In genomic region chr2:143877056-143877455, GRCh38 we compare ENCODE assay signal across 19 cellular contexts.
"Had no signal": no experiment of that assay in that cellular context is flagged by ENCODE, and none has a peak within 500 bp of the region (broad histone marks: within the 10 kb centered on the region; RNA-seq: fewer than 3 reads in every experiment).

No MANE protein-coding gene starts in this region.

- H3K9me3 ChIP-seq: prostate gland, transverse colon had no signal

- H3K4me1 ChIP-seq: prostate gland, transverse colon had no signal

- ATAC-seq: activated CD8-positive, alpha-beta T cell treated with anti-CD3 and anti-CD28 coated beads, Interleukin-2, amount 10 ng/mL, durations not matched to agents 7 days and 5 days; activated T-cell treated with anti-CD3 and anti-CD28 coated beads, Interleukin-2, amount 50 U/mL, for 72 hours; left ventricle myocardium superior; right cardiac atrium had no signal

- H3K4me3 Mint-ChIP-seq: activated CD4-positive, alpha-beta T cell treated with anti-CD3 and anti-CD28 coated beads, Interleukin-2, amount 10 ng/mL, durations not matched to agents 24 days and 14 days; activated CD8-positive, alpha-beta T cell treated with anti-CD3 and anti-CD28 coated beads, Interleukin-2, amount 10 ng/mL, durations not matched to agents 7 days and 5 days; activated naive CD8-positive, alpha-beta T cell; memory B cell; nephron; T-helper 2 cell treated with Interferon-gamma antibody and Interleukin-4, amounts not matched to agents 5 μg/mL and 100 μg/mL, for 36 hours had no signal

- H3K4me3 ChIP-seq: dorsolateral prefrontal cortex, prostate gland, transverse colon had no signal

- H3K27me3 Mint-ChIP-seq: activated CD4-positive, alpha-beta T cell treated with anti-CD3 and anti-CD28 coated beads, Interleukin-2, amount 10 ng/mL, durations not matched to agents 24 days and 14 days; memory B cell had no signal

- H3K9me3 Mint-ChIP-seq: T-helper 2 cell treated with Interferon-gamma antibody and Interleukin-4, amounts not matched to agents 5 μg/mL and 100 μg/mL, for 36 hours had no signal

- H3K27ac Mint-ChIP-seq: activated CD4-positive, alpha-beta T cell treated with anti-CD3 and anti-CD28 coated beads, Interleukin-2, amount 10 ng/mL, durations not matched to agents 24 days and 14 days; activated CD8-positive, alpha-beta T cell treated with anti-CD3 and anti-CD28 coated beads, Interleukin-2, amount 10 ng/mL, durations not matched to agents 7 days and 5 days; memory B cell; nephron; T-helper 2 cell treated with Interferon-gamma antibody and Interleukin-4, amounts not matched to agents 5 μg/mL and 100 μg/mL, for 36 hours had no signal

- H3K36me3 ChIP-seq: prostate gland, transverse colon had no signal

- H3K27ac ChIP-seq: dorsolateral prefrontal cortex, prostate gland, transverse colon had no signal

- DNase-seq: activated CD4-positive, alpha-beta T cell treated with anti-CD3 and anti-CD28 coated beads, Interleukin-2, amount 10 ng/mL, durations not matched to agents 24 days and 14 days; activated CD4-positive, CD25-positive, alpha-beta regulatory T cell; activated CD8-positive, alpha-beta memory T cell treated with anti-CD3 and anti-CD28 coated beads, Interleukin-2, amount 50 U/mL, for 4 hours; activated CD8-positive, alpha-beta T cell treated with anti-CD3 and anti-CD28 coated beads, Interleukin-2, amount 10 ng/mL, durations not matched to agents 7 days and 5 days; activated gamma-delta T cell treated with Interleukin-2 at 50 U/mL for 16 hours; activated T-cell treated with anti-CD3 and anti-CD28 coated beads, Interleukin-2, amount 50 U/mL, for 72 hours; amniotic stem cell; dorsolateral prefrontal cortex; left ventricle myocardium superior; small intestine; stimulated activated CD4-positive, alpha-beta T cell treated with anti-CD3 and anti-CD28 coated beads, Interleukin-4, amount 100 ng/mL, for 24 hours; stimulated activated naive CD4-positive, alpha-beta T cell; transverse colon had no signal

- H3K27me3 ChIP-seq: dorsolateral prefrontal cortex, transverse colon had no signal

- H3K36me3 Mint-ChIP-seq: activated naive CD8-positive, alpha-beta T cell; memory B cell had no signal
